ENCODE assay signal across 8 cellular contexts in genomic region chr17:75842963-75843576, GRCh38. TPM values are rescaled to one million over a fixed set of nuclear protein-coding genes. Genes with fewer than 3 reads are reported as not detected.
A peak's percentile ranks its signal among the peaks of the same experiment; 100 is the strongest.
DNase-seq lines count a peak whose midpoint lies in the region; ATAC-seq and TF ChIP-seq lines count a peak whose summit lies in the region.

No MANE protein-coding gene starts in this region.

- ATAC-seq in T-cell (replicated peaks in 1 of 4) = peak; percentile 28 to 40 (median 38)
- ATAC-seq in HG02885 (IDR thresholded peaks at IDR 0.05; ENCODE audit: poor library complexity, unreplicated experiment) = no peak
- no peak for ATAC-seq in left colon
- ATAC-seq in HG02759 (IDR thresholded peaks at IDR 0.05; ENCODE audit: unreplicated experiment) = no peak

- no peaks in the 10 kb centered on the region for H3K9me3 Mint-ChIP-seq in T-cell
- no peaks in the 10 kb centered on the region for H3K9me3 Mint-ChIP-seq in dendritic cell treated with granulocyte-macrophage colony-stimulating factor and Interleukin-4, amounts not matched to agents 40 ng/mL and 50 ng/mL, for 4 days

- H3K4me1 ChIP-seq in rectal smooth muscle tissue (ENCODE audit: control insufficient read depth, insufficient read depth, low read length) = peaks cover 7% of the 10 kb centered on the region

- H3K27me3 Mint-ChIP-seq in T-cell = no peaks in the 10 kb centered on the region
- H3K27me3 Mint-ChIP-seq in dendritic cell treated with granulocyte-macrophage colony-stimulating factor and Interleukin-4, amounts not matched to agents 40 ng/mL and 50 ng/mL, for 4 days = no peaks in the 10 kb centered on the region

- no peak for DNase-seq in GM12864 (ENCODE audit: low read depth)
- peak in 8 of 34 experiments; percentile 20 to 43 (median 26) for DNase-seq in T-cell
- DNase-seq in KG1 (lab: John Stamatoyannopoulos, UW) = no peak
- no peak for DNase-seq in left colon

- peaks cover 17% of the 10 kb centered on the region for H3K36me3 ChIP-seq in rectal smooth muscle tissue (ENCODE audit: control insufficient read depth, insufficient read depth, low read length)

- peaks cover 18 to 33% (median 29%) of the 10 kb centered on the region in 3 donors for H3K4me1 Mint-ChIP-seq in T-cell
- H3K4me1 Mint-ChIP-seq in dendritic cell treated with granulocyte-macrophage colony-stimulating factor and Interleukin-4, amounts not matched to agents 40 ng/mL and 50 ng/mL, for 4 days (ENCODE audit: low read depth) = peaks cover 48% of the 10 kb centered on the region

- no peak overlapping the region for H3K27ac ChIP-seq in rectal smooth muscle tissue (ENCODE audit: low read depth, low read length)

- H3K4me3 ChIP-seq in GM12864 (ENCODE audit: low read depth, low read length) = peak overlapping the region; percentile 72
- H3K4me3 ChIP-seq in rectal smooth muscle tissue (ENCODE audit: low read length) = peak overlapping the region; percentile 49

- TF ChIP-seq CTCF in GM12864 (IDR thresholded peaks at IDR 0.05; ENCODE audit: low read depth, low read length, missing control alignments) = peak; percentile 14

- H3K4me3 Mint-ChIP-seq in T-cell = peak overlapping the region; percentile 90 to 94 (median 91)
- peak overlapping the region; percentile 93 for H3K4me3 Mint-ChIP-seq in dendritic cell treated with granulocyte-macrophage colony-stimulating factor and Interleukin-4, amounts not matched to agents 40 ng/mL and 50 ng/mL, for 4 days

- H3K27ac Mint-ChIP-seq in T-cell = peak overlapping the region; percentile 96 to 97
- peak overlapping the region; percentile 90 for H3K27ac Mint-ChIP-seq in dendritic cell treated with granulocyte-macrophage colony-stimulating factor and Interleukin-4, amounts not matched to agents 40 ng/mL and 50 ng/mL, for 4 days

- POLR2A ChIA-PET in T-cell (lab: Charles Lee) = interaction anchor here in 1 of 2 donors (0.5 kb wide), 1 partner anchor 22 kb away, joined by 5 read pairs; no protein-coding TSS in a partner anchor

- CTCF ChIA-PET in T-cell (lab: Charles Lee) = interaction anchor here in 1 of 2 donors (0.9 to 1.0 kb wide), 3 partner anchors 12 to 89 kb away, joined by 3 to 6 read pairs (median 3); partner anchors contain the start of gene WBP2

- peaks cover 13% of the 10 kb centered on the region for H3K36me3 Mint-ChIP-seq in T-cell
- peaks cover 86% of the 10 kb centered on the region for H3K36me3 Mint-ChIP-seq in dendritic cell treated with granulocyte-macrophage colony-stimulating factor and Interleukin-4, amounts not matched to agents 40 ng/mL and 50 ng/mL, for 4 days (ENCODE audit: low read depth)

- H3K9ac ChIP-seq in rectal smooth muscle tissue (ENCODE audit: low read length) = no peak overlapping the region

- H3K27me3 ChIP-seq in rectal smooth muscle tissue (ENCODE audit: control insufficient read depth, insufficient read depth, low read length) = no peaks in the 10 kb centered on the region

- intact Hi-C loops in dendritic cell treated with granulocyte-macrophage colony-stimulating factor and Interleukin-4, amounts not matched to agents 40 ng/mL and 50 ng/mL, for 4 days (cut with micrococcal nuclease) = no loop called here
- intact Hi-C loops in left colon (cut with DNase I, micrococcal nuclease) = no loop called here

RNA-seq across cellular contexts. Expression of gene UNC13D, which starts 1.1 kb away (rescaled TPM):
- total RNA-seq in T-cell (100 to 1,000 TPM; 148 to 191 (median 180) TPM), left colon (10 to 100 TPM; 20.5 to 31.0 TPM)

RNA-seq across cellular contexts. Expression of gene WBP2, which starts 12.1 kb away (rescaled TPM):
- 100 to 1,000 TPM in 3 of 5 donors, 10 to 100 TPM in 2; 91.4 to 158 (median 138) TPM for total RNA-seq in T-cell
- total RNA-seq in left colon = 100 to 1,000 TPM in 1 of 2 donors, 10 to 100 TPM in 1; 96.5 to 105 TPM

RNA-seq across cellular contexts. Expression of gene TRIM47, which starts 35.3 kb away (rescaled TPM):
- 10 to 100 TPM in 3 of 5 donors, 1 to 10 TPM in 2; 2.6 to 24.6 (median 18.3) TPM for total RNA-seq in T-cell
- total RNA-seq in left colon = 10 to 100 TPM; 44.8 to 61.8 TPM

RNA-seq across cellular contexts. Expression of gene TRIM65, which starts 53.7 kb away (rescaled TPM):
- total RNA-seq in T-cell (10 to 100 TPM; 22.1 to 52.2 (median 45.9) TPM), left colon (10 to 100 TPM; 15.0 to 18.7 TPM)

RNA-seq across cellular contexts. Expression of gene UNK, which starts 58.5 kb away (rescaled TPM):
- 10 to 100 TPM; 37.1 to 50.3 (median 39.2) TPM for total RNA-seq in T-cell
- 10 to 100 TPM; 18.3 to 21.8 TPM for total RNA-seq in left colon

Comparison
In these comparisons a context has a peak if more than half of its experiments do, and no peak if none do; other contexts are left out.
1. ATAC-seq: peak in T-cell (4 of 4); none in HG02885 (single experiment), left colon (single experiment) and HG02759 (single experiment).
2. RNA of gene UNC13D, which starts 1.1 kb away (total RNA-seq): 148 to 191 TPM in T-cell; 20.5 to 31.0 TPM in left colon; every median in the first group is over 4 times any median in the second.